Comparison of ENCODE assay signal across 31 cellular contexts in genomic region chr17:61179316-61179715, GRCh38.
A peak's percentile ranks its signal among the peaks of the same experiment; 100 is the strongest.
DNase-seq lines count a peak whose midpoint lies in the region; ATAC-seq and TF ChIP-seq lines count a peak whose summit lies in the region.
"Had no signal": no experiment of that assay in that cellular context is flagged by ENCODE, and none has a peak within 500 bp of the region (broad histone marks: within the 10 kb centered on the region; RNA-seq: fewer than 3 reads in every experiment).

No MANE protein-coding gene starts in this region.

- H3K27me3 Mint-ChIP-seq in brain (no peaks in the 10 kb centered on the region), nephron (ENCODE audit: low read depth) (no peaks in the 10 kb centered on the region)
- H3K27me3 Mint-ChIP-seq: activated CD8-positive, alpha-beta T cell treated with anti-CD3 and anti-CD28 coated beads for 36 hours; activated naive CD8-positive, alpha-beta T cell treated with anti-CD3 and anti-CD28 coated beads, Interleukin-2, amount 50 U/mL, for 24 hours; B cell; naive thymus-derived CD8-positive, alpha-beta T cell had no signal

- no peak for TF ChIP-seq CTCF in cardiac muscle cell (IDR thresholded peaks at IDR 0.05; ENCODE audit: low read depth, low read length)
- TF ChIP-seq CTCF in brain (conservative IDR thresholded peaks at IDR 0.05): no peak
- no peak for TF ChIP-seq CTCF in nephron (IDR thresholded peaks at IDR 0.05; ENCODE audit: unreplicated experiment in 3 of 3)

- H3K36me3 ChIP-seq in cardiac muscle cell: no peaks in the 10 kb centered on the region
- H3K36me3 ChIP-seq: gastrocnemius medialis had no signal

- H3K4me3 Mint-ChIP-seq in brain: no peak overlapping the region
- peak overlapping the region in 2 of 3 experiments; percentile 20 to 26 for H3K4me3 Mint-ChIP-seq in nephron
- H3K4me3 Mint-ChIP-seq: activated CD8-positive, alpha-beta T cell treated with anti-CD3 and anti-CD28 coated beads for 36 hours; activated naive CD8-positive, alpha-beta T cell treated with anti-CD3 and anti-CD28 coated beads, Interleukin-2, amount 50 U/mL, for 24 hours; B cell; GM23338; naive thymus-derived CD8-positive, alpha-beta T cell had no signal

- H3K9me3 Mint-ChIP-seq in brain: peaks cover 0 to under 1% (median 0%) of the 10 kb centered on the region in 5 experiments
- H3K9me3 Mint-ChIP-seq in nephron: no peaks in the 10 kb centered on the region
- H3K9me3 Mint-ChIP-seq: activated CD8-positive, alpha-beta T cell treated with anti-CD3 and anti-CD28 coated beads for 36 hours; activated naive CD8-positive, alpha-beta T cell treated with anti-CD3 and anti-CD28 coated beads, Interleukin-2, amount 50 U/mL, for 24 hours; GM23338 had no signal

- H3K4me1 Mint-ChIP-seq in brain (peaks cover 19% of the 10 kb centered on the region), nephron (peaks cover 25% of the 10 kb centered on the region)
- H3K4me1 Mint-ChIP-seq: activated naive CD8-positive, alpha-beta T cell treated with anti-CD3 and anti-CD28 coated beads, Interleukin-2, amount 50 U/mL, for 24 hours had no signal

- H3K36me3 Mint-ChIP-seq in brain (peaks cover under 1% of the 10 kb centered on the region), nephron (ENCODE audit: low read depth) (peaks cover 5% of the 10 kb centered on the region)

- H3K27me3 ChIP-seq in cardiac muscle cell: no peaks in the 10 kb centered on the region
- H3K27me3 ChIP-seq: gastrocnemius medialis had no signal

- peak in 1 of 2 donors; percentile 57 for DNase-seq in cardiac muscle cell (ENCODE audit: low read depth in 1 of 2, low spot score in 1 of 2)
- DNase-seq in left cardiac atrium: no peak
- no peak for DNase-seq in activated CD4-positive, CD25-positive, alpha-beta regulatory T cell treated with anti-CD3 and anti-CD28 coated beads, Interleukin-2, amount 50 U/mL, for 72 hours
- DNase-seq in AG08395 (ENCODE audit: low spot score): no peak
- DNase-seq: activated CD4-positive, CD25-positive, alpha-beta regulatory T cell; activated CD8-positive, alpha-beta T cell treated with anti-CD3 and anti-CD28 coated beads for 36 hours; activated effector memory CD4-positive, alpha-beta T cell treated with anti-CD3 and anti-CD28 coated beads, Interleukin-2, amount 50 U/mL, for 16 hours; activated naive CD8-positive, alpha-beta T cell treated with anti-CD3 and anti-CD28 coated beads, Interleukin-2, amount 50 U/mL, for 24 hours; activated T-cell treated with anti-CD3 and anti-CD28 coated beads for 4 hours; Caco-2; effector memory CD4-positive, alpha-beta T cell; gastrocnemius medialis; IMR-90; kidney; mammary epithelial cell; naive thymus-derived CD8-positive, alpha-beta T cell; NCI-H1105 treated with DMSO at 0.1 percent for 48 hours; NCI-H2081 treated with DMSO at 0.1 percent for 48 hours; NCI-H510A; psoas muscle; stimulated activated CD4-positive, alpha-beta T cell treated with anti-CD3 and anti-CD28 coated beads, Interleukin-2, amount 100 ng/mL, for 48 hours; stimulated activated naive CD4-positive, alpha-beta T cell treated with Interleukin-2 at 50 U/mL for 16 hours had no signal

- no peaks in the 10 kb centered on the region for H3K9me3 ChIP-seq in cardiac muscle cell (ENCODE audit: low read depth)
- H3K9me3 ChIP-seq: Caco-2, gastrocnemius medialis, psoas muscle had no signal

- H3K27ac Mint-ChIP-seq in brain: peak overlapping the region in 4 of 5 experiments; percentile 17 to 46 (median 31)
- H3K27ac Mint-ChIP-seq in nephron: peak overlapping the region; percentile 84 to 95 (median 93)
- H3K27ac Mint-ChIP-seq: activated CD8-positive, alpha-beta T cell treated with anti-CD3 and anti-CD28 coated beads for 36 hours; activated naive CD8-positive, alpha-beta T cell treated with anti-CD3 and anti-CD28 coated beads, Interleukin-2, amount 50 U/mL, for 24 hours; B cell; GM23338; naive thymus-derived CD8-positive, alpha-beta T cell had no signal

- intact Hi-C loops in left cardiac atrium (cut with DNase I): no loop called here

- ATAC-seq in left cardiac atrium (no peak), GM18861 (IDR thresholded peaks at IDR 0.05; ENCODE audit: unreplicated experiment) (no peak), GM18520 (IDR thresholded peaks at IDR 0.05; ENCODE audit: unreplicated experiment) (no peak)
- ATAC-seq: activated CD8-positive, alpha-beta T cell treated with anti-CD3 and anti-CD28 coated beads for 36 hours; activated naive CD8-positive, alpha-beta T cell treated with anti-CD3 and anti-CD28 coated beads, Interleukin-2, amount 50 U/mL, for 24 hours; esophagus mucosa; gastrocnemius medialis; GM23338; naive thymus-derived CD8-positive, alpha-beta T cell; psoas muscle had no signal

- peak overlapping the region; percentile 86 for H3K27ac ChIP-seq in cardiac muscle cell
- H3K27ac ChIP-seq: gastrocnemius medialis, HL-60, psoas muscle, RWPE1 had no signal

- H3K4me3 ChIP-seq in cardiac muscle cell: no peak overlapping the region
- H3K4me3 ChIP-seq: gastrocnemius medialis, GM23338, psoas muscle had no signal

- peaks cover 45% of the 10 kb centered on the region for H3K4me1 ChIP-seq in cardiac muscle cell (ENCODE audit: low read depth)
- H3K4me1 ChIP-seq: psoas muscle had no signal

Comparison
In these comparisons a context has a peak if more than half of its experiments do, and no peak if none do; other contexts are left out.
1. H3K4me3 Mint-ChIP-seq: peak in nephron (2 of 3); none in brain (0 of 5).